ENCODE assay signal across 17 cellular contexts in the genomic region with DNA sequence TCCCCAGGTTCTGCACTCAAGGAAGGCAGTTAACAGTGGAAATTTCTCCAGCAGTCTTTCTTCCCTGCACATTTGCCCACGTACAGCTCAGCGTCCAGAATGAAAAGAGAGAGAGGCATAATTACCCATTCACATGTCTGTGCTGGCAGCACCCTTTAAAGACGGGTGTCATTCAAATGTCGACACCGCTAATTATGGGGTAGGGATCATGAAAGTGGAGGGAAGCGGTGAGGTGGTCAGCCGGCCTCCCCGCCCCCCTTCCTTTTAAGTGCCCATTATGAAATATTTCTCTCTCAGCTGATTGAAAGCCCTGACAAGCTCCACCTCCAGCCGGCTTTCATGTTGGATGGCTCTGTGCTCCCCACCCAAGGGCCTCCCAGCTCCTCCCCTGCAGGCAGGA.
"Had no signal": no experiment of that assay in that cellular context is flagged by ENCODE, and none has a peak within 500 bp of the region (broad histone marks: within the 10 kb centered on the region; RNA-seq: fewer than 3 reads in every experiment).

No MANE protein-coding gene starts in this region.

- H3K4me3 ChIP-seq: ascending aorta, lower lobe of right lung, mucosa of descending colon, right lobe of liver had no signal

- DNase-seq: activated T-cell treated with anti-CD3 and anti-CD28 coated beads, Interleukin-2, amount 50 U/mL, for 1 hour; effector memory CD4-positive, alpha-beta T cell; foreskin keratinocyte; lower lobe of right lung; mesendoderm; mucosa of descending colon; nephron progenitor cell; occipital lobe; right lobe of liver; small intestine; stimulated activated CD4-positive, alpha-beta T cell treated with anti-CD3 and anti-CD28 coated beads, Interleukin-15, amount 100 ng/mL, for 24 hours; trophoblast cell had no signal

- H3K27me3 ChIP-seq: ascending aorta, right lobe of liver had no signal

- H3K36me3 ChIP-seq: ascending aorta, lower lobe of right lung, right lobe of liver had no signal

- H3K27ac ChIP-seq: ascending aorta, foreskin keratinocyte, lower lobe of right lung, right lobe of liver had no signal

- ATAC-seq: activated naive CD4-positive, alpha-beta T cell treated with anti-CD3 and anti-CD28 coated beads, Interleukin-2, amount 50 U/mL, for 72 hours; foreskin keratinocyte; left lobe of liver; lower lobe of right lung; mucosa of descending colon; right lobe of liver; stimulated activated memory B cell treated with anti-CD40 and anti-IgM and Interleukin-4, amounts not matched to agents 10 μg/mL and 1 μg/mL and 100 μg/mL, for 72 hours; WTC11 had no signal

- H3K9me3 ChIP-seq: ascending aorta, lower lobe of right lung, mucosa of descending colon, right lobe of liver had no signal

- H3K4me1 ChIP-seq: ascending aorta, foreskin keratinocyte, lower lobe of right lung, right lobe of liver had no signal
